ENCODE assay signal across 16 cellular contexts in genomic region chr20:43460172-43460829, GRCh38. TPM values are rescaled to one million over a fixed set of nuclear protein-coding genes. Genes with fewer than 3 reads are reported as not detected.
DNase-seq lines count a peak whose midpoint lies in the region; ATAC-seq and TF ChIP-seq lines count a peak whose summit lies in the region.
"Had no signal": no experiment of that assay in that cellular context is flagged by ENCODE, and none has a peak within 500 bp of the region (broad histone marks: within the 10 kb centered on the region; RNA-seq: fewer than 3 reads in every experiment).

No MANE protein-coding gene starts in this region.

- H3K27ac Mint-ChIP-seq in WTC11 (peak overlapping the region; percentile 81), endothelial cell (ENCODE audit: unreplicated experiment) (no peak overlapping the region)
- peak overlapping the region; percentile 69 for H3K27ac Mint-ChIP-seq in stimulated activated naive B cell treated with anti-CD40 and anti-IgM and Interleukin-4, amounts not matched to agents 10 μg/mL and 1 μg/mL and 100 μg/mL, for 72 hours

- no peak for TF ChIP-seq CTCF in left ventricle myocardium inferior (IDR thresholded peaks at IDR 0.05; ENCODE audit: borderline replicate concordance)
- TF ChIP-seq CTCF in WTC11 (IDR thresholded peaks at IDR 0.05), result no peak
- no peak for TF ChIP-seq CTCF in endothelial cell (IDR thresholded peaks at IDR 0.05; ENCODE audit: unreplicated experiment)
- TF ChIP-seq CTCF in MM.1S (IDR thresholded peaks at IDR 0.05; ENCODE audit: low read length), result no peak

- POLR2A ChIA-PET in WTC11 (lab: Charles Lee), result interaction anchor here (0.6 kb wide), 2 partner anchors 11 to 86 kb away, joined by 3 to 9 read pairs; no protein-coding TSS in a partner anchor

- intact Hi-C loops in left ventricle myocardium inferior (cut with micrococcal nuclease) (no loop called here), Right ventricle myocardium inferior (cut with DNase I) (no loop called here)

- H2AFZ ChIP-seq in MM.1S (ENCODE audit: low read length), result no peak overlapping the region

- peaks cover 58% of the 10 kb centered on the region for H3K79me2 ChIP-seq in MM.1S (ENCODE audit: low read length)

- H3K9me2 ChIP-seq in MM.1S (replicated peaks; ENCODE audit: insufficient read depth, low read length), result no peaks in the 10 kb centered on the region

- peaks cover 65% of the 10 kb centered on the region for H3K36me3 ChIP-seq in left ventricle myocardium inferior
- peaks cover 29% of the 10 kb centered on the region for H3K36me3 ChIP-seq in MM.1S (replicated peaks; ENCODE audit: insufficient read depth, low read length)

- H3K9me3 Mint-ChIP-seq in WTC11 (peaks cover 5% of the 10 kb centered on the region; the same call in 1 of the 2 replicates), endothelial cell (ENCODE audit: unreplicated experiment) (no peaks in the 10 kb centered on the region)
- no peaks in the 10 kb centered on the region for H3K9me3 Mint-ChIP-seq in stimulated activated naive B cell treated with anti-CD40 and anti-IgM and Interleukin-4, amounts not matched to agents 10 μg/mL and 1 μg/mL and 100 μg/mL, for 72 hours

- H3K9me3 ChIP-seq in left ventricle myocardium inferior (replicated peaks), result no peaks in the 10 kb centered on the region
- no peaks in the 10 kb centered on the region for H3K9me3 ChIP-seq in MM.1S (replicated peaks; ENCODE audit: insufficient read depth, low read length)

- ATAC-seq in Right ventricle myocardium inferior (no peak), WTC11 (no peak)
- no peak for ATAC-seq in stimulated activated naive B cell treated with anti-CD40 and anti-IgM and Interleukin-4, amounts not matched to agents 10 μg/mL and 1 μg/mL and 100 μg/mL, for 72 hours (replicated peaks)
- ATAC-seq: sciatic nerve had no signal

- DNase-seq in left ventricle myocardium inferior (no peak), Right ventricle myocardium inferior (ENCODE audit: missing footprints) (no peak), WTC11 (ENCODE audit: low spot score) (no peak), endothelial cell (ENCODE audit: low spot score) (no peak), MM.1S (no peak), NAMALWA (ENCODE audit: low spot score) (no peak), RKO (ENCODE audit: low spot score) (no peak)
- no peak for DNase-seq in stimulated activated naive B cell treated with anti-CD40 and anti-IgM and Interleukin-4, amounts not matched to agents 10 μg/mL and 1 μg/mL and 100 μg/mL, for 72 hours
- DNase-seq: AML-193; caudate nucleus; kidney; NCI-H2029 treated with DMSO at 0.1 percent for 48 hours; NCI-H774; stimulated activated naive CD4-positive, alpha-beta T cell treated with Interleukin-2 at 50 U/mL for 16 hours had no signal

- H3K4me2 ChIP-seq in MM.1S (ENCODE audit: low read depth, low read length), result no peak overlapping the region

- H3K4me3 Mint-ChIP-seq in WTC11 (peak overlapping the region; percentile 83; the same call in 1 of the 2 replicates), endothelial cell (ENCODE audit: unreplicated experiment) (peak overlapping the region; percentile 27)
- peak overlapping the region in 1 of 2 donors; percentile 21 for H3K4me3 Mint-ChIP-seq in stimulated activated naive B cell treated with anti-CD40 and anti-IgM and Interleukin-4, amounts not matched to agents 10 μg/mL and 1 μg/mL and 100 μg/mL, for 72 hours

- no peak overlapping the region for H3K9ac ChIP-seq in MM.1S (ENCODE audit: low read length)
- H3K9ac ChIP-seq: KMS-11 had no signal

- H3K4me1 Mint-ChIP-seq in WTC11, result peaks cover 27% of the 10 kb centered on the region
- peaks cover 8% of the 10 kb centered on the region for H3K4me1 Mint-ChIP-seq in endothelial cell (ENCODE audit: unreplicated experiment)
- peaks cover 18 to 25% of the 10 kb centered on the region in 2 donors for H3K4me1 Mint-ChIP-seq in stimulated activated naive B cell treated with anti-CD40 and anti-IgM and Interleukin-4, amounts not matched to agents 10 μg/mL and 1 μg/mL and 100 μg/mL, for 72 hours

- H4K20me1 ChIP-seq in MM.1S (ENCODE audit: insufficient read depth, low read length), result peaks cover 14% of the 10 kb centered on the region

- peaks cover 20% of the 10 kb centered on the region for H3F3A ChIP-seq in MM.1S (ENCODE audit: insufficient read depth, low read length)

- H3K27me3 ChIP-seq in left ventricle myocardium inferior (ENCODE audit: low read depth), result no peaks in the 10 kb centered on the region
- no peaks in the 10 kb centered on the region for H3K27me3 ChIP-seq in MM.1S (replicated peaks; ENCODE audit: insufficient read depth, low read length)

- peaks cover 62% of the 10 kb centered on the region for H3K36me3 Mint-ChIP-seq in WTC11
- peaks cover 55% of the 10 kb centered on the region for H3K36me3 Mint-ChIP-seq in endothelial cell (ENCODE audit: low read depth, unreplicated experiment)
- H3K36me3 Mint-ChIP-seq in stimulated activated naive B cell treated with anti-CD40 and anti-IgM and Interleukin-4, amounts not matched to agents 10 μg/mL and 1 μg/mL and 100 μg/mL, for 72 hours, result peaks cover 36 to 55% of the 10 kb centered on the region in 2 donors

- H3K27me3 Mint-ChIP-seq in WTC11 (ENCODE audit: low read depth) (peaks cover 4% of the 10 kb centered on the region; the same call in 1 of the 2 replicates), endothelial cell (ENCODE audit: unreplicated experiment) (peaks cover 8% of the 10 kb centered on the region)
- no peaks in the 10 kb centered on the region for H3K27me3 Mint-ChIP-seq in stimulated activated naive B cell treated with anti-CD40 and anti-IgM and Interleukin-4, amounts not matched to agents 10 μg/mL and 1 μg/mL and 100 μg/mL, for 72 hours

- H3K4me3 ChIP-seq in left ventricle myocardium inferior (peak overlapping the region; percentile 99), MM.1S (ENCODE audit: low read length) (no peak overlapping the region)

- H3K4me1 ChIP-seq in left ventricle myocardium inferior, result peaks cover 62% of the 10 kb centered on the region
- peaks cover 7% of the 10 kb centered on the region; the same call in 1 of the 2 replicates for H3K4me1 ChIP-seq in MM.1S (ENCODE audit: low read length)

- H3K27ac ChIP-seq in left ventricle myocardium inferior (replicated peaks) (no peak overlapping the region), MM.1S (ENCODE audit: low read length) (no peak overlapping the region)
- H3K27ac ChIP-seq: KMS-11 had no signal

- CTCF ChIA-PET in WTC11 (lab: Charles Lee), result interaction anchor here (1.2 kb wide), 1 partner anchor 78 kb away, joined by 3 read pairs; no protein-coding TSS in a partner anchor

TF ChIP-seq in WTC11, 78 proteins besides CTCF, POLR2A, EP300 and RAD21:
- TF ChIP-seq CREB1 (CRISPR knock-in tag; IDR thresholded peaks at IDR 0.05) (no peak), SOX15 (CRISPR knock-in tag; IDR thresholded peaks at IDR 0.05) (no peak), EMX1 (CRISPR knock-in tag; IDR thresholded peaks at IDR 0.05) (no peak), TCF7 (CRISPR knock-in tag; IDR thresholded peaks at IDR 0.05; ENCODE audit: low read depth) (no peak), NR3C1 (CRISPR knock-in tag; conservative IDR thresholded peaks at IDR 0.05; ENCODE audit: low read depth) (no peak)
- TF ChIP-seq, protein P1, sequence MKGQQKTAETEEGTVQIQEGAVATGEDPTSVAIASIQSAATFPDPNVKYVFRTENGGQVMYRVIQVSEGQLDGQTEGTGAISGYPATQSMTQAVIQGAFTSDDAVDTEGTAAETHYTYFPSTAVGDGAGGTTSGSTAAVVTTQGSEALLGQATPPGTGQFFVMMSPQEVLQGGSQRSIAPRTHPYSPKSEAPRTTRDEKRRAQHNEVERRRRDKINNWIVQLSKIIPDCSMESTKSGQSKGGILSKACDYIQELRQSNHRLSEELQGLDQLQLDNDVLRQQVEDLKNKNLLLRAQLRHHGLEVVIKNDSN (CRISPR knock-in tag; IDR thresholded peaks at IDR 0.05), result no peak

RNA-seq across cellular contexts. Expression of gene SRSF6, which starts 2.6 kb away (rescaled TPM):
- total RNA-seq in left ventricle myocardium inferior, result 58.7 TPM
- 52.0 TPM for total RNA-seq in Right ventricle myocardium inferior
- 107 to 141 TPM (median 139 TPM) in 3 replicates for total RNA-seq in WTC11 (2021)
- total RNA-seq in endothelial cell (ENCODE audit: unreplicated experiment), result 157 TPM

RNA-seq across cellular contexts. Expression of gene L3MBTL1, which starts 47.2 kb away (rescaled TPM):
- total RNA-seq in left ventricle myocardium inferior, result 4.0 TPM
- total RNA-seq in Right ventricle myocardium inferior, result 3.8 TPM
- 28.3 to 28.7 TPM (median 28.3 TPM) in 3 replicates for total RNA-seq in WTC11 (2021)
- total RNA-seq in endothelial cell (ENCODE audit: unreplicated experiment), result 19.8 TPM
